Comparison of ENCODE assay signal across 2 cellular contexts in the genomic region with DNA sequence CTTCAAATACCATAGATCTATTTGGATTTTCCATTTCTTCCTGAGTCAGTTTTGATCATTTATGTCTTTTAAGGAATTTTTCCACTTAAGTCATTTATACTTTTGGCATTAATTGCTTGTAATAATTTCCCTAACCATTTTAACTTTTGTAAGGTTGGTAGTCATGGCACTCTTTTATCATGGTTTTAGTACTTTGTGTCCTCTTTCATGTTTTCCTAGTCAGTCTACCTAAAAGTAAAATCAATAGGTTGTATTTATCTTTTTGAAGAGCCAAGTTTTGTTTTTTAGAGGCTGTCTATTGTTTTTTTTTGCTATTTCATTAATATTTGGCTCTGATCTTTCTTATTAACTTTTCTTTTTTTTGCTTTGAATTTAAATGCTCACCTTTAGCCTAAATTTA.
TF ChIP-seq lines count a peak whose summit lies in the region.

No MANE protein-coding gene starts in this region.

TF ChIP-seq in liver, 16 proteins besides CTCF, POLR2A, EP300 and RAD21:
- TF ChIP-seq YY1 (IDR thresholded peaks at IDR 0.05) (peak; percentile 59), RXRA (IDR thresholded peaks at IDR 0.05) (peak in 1 of 2 donors; percentile 26), HNF4A (conservative IDR thresholded peaks at IDR 0.05) (peak; percentile 10 to 50), HNF4G (IDR thresholded peaks at IDR 0.05) (no peak)
- TF ChIP-seq, protein P1, sequence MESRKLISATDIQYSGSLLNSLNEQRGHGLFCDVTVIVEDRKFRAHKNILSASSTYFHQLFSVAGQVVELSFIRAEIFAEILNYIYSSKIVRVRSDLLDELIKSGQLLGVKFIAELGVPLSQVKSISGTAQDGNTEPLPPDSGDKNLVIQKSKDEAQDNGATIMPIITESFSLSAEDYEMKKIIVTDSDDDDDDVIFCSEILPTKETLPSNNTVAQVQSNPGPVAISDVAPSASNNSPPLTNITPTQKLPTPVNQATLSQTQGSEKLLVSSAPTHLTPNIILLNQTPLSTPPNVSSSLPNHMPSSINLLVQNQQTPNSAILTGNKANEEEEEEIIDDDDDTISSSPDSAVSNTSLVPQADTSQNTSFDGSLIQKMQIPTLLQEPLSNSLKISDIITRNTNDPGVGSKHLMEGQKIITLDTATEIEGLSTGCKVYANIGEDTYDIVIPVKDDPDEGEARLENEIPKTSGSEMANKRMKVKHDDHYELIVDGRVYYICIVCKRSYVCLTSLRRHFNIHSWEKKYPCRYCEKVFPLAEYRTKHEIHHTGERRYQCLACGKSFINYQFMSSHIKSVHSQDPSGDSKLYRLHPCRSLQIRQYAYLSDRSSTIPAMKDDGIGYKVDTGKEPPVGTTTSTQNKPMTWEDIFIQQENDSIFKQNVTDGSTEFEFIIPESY (IDR thresholded peaks at IDR 0.05), result peak; percentile 24
- TF ChIP-seq, protein P2, sequence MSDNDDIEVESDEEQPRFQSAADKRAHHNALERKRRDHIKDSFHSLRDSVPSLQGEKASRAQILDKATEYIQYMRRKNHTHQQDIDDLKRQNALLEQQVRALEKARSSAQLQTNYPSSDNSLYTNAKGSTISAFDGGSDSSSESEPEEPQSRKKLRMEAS (IDR thresholded peaks at IDR 0.05), result no peak
TF ChIP-seq in liver: peak in this region for 4.

TF ChIP-seq in HepG2, 621 proteins besides CTCF, POLR2A, EP300 and RAD21:
- TF ChIP-seq HOXA7 (CRISPR knock-in tag; IDR thresholded peaks at IDR 0.05) (no peak), ZNF709 (CRISPR knock-in tag; IDR thresholded peaks at IDR 0.05) (no peak)
